ENCODE assay signal across 1 cellular context in genomic region chr10:78255796-78256638, GRCh38.
TF ChIP-seq lines count a peak whose summit lies in the region.

No MANE protein-coding gene starts in this region.

TF ChIP-seq in K562, 482 proteins besides CTCF, POLR2A, EP300 and RAD21 (continued from another document and continues in another):
- TF ChIP-seq, protein P1, sequence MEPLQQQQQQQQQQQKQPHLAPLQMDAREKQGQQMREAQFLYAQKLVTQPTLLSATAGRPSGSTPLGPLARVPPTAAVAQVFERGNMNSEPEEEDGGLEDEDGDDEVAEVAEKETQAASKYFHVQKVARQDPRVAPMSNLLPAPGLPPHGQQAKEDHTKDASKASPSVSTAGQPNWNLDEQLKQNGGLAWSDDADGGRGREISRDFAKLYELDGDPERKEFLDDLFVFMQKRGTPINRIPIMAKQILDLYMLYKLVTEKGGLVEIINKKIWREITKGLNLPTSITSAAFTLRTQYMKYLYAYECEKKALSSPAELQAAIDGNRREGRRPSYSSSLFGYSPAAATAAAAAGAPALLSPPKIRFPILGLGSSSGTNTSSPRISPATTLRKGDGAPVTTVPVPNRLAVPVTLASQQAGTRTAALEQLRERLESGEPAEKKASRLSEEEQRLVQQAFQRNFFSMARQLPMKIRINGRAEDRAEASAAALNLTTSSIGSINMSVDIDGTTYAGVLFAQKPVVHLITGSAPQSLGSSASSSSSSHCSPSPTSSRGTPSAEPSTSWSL (CRISPR knock-in tag; IDR thresholded peaks at IDR 0.05; ENCODE audit: borderline replicate concordance): no peak
- TF ChIP-seq ZKSCAN1 (IDR thresholded peaks at IDR 0.05; ENCODE audit: low read depth, low read length) (no peak; the same call in 1 of the 2 replicates), BRD9 (IDR thresholded peaks at IDR 0.05; ENCODE audit: low read depth, partially characterized antibody) (no peak), TRIM28 (IDR thresholded peaks at IDR 0.05) (no peak), HMBOX1 (IDR thresholded peaks at IDR 0.05) (no peak), WHSC1 (IDR thresholded peaks at IDR 0.05; ENCODE audit: low read length) (no peak), ZZZ3 (IDR thresholded peaks at IDR 0.05) (no peak), HDAC6 (IDR thresholded peaks at IDR 0.05; ENCODE audit: low read depth, low read length) (no peak), ZBED1 (IDR thresholded peaks at IDR 0.05) (0 out of 2 replicates have a peak, but pooled peaks have one; percentile 57), ZNF384 (IDR thresholded peaks at IDR 0.05; ENCODE audit: low read depth, low read length) (no peak), FOXA3 (CRISPR knock-in tag; conservative IDR thresholded peaks at IDR 0.05 in 1 of 2, IDR thresholded peaks at IDR 0.05 in 1 of 2) (no peak), ZNF586 (CRISPR knock-in tag; conservative IDR thresholded peaks at IDR 0.05) (no peak), U2AF1 (optimal IDR thresholded peaks at IDR 0.05; ENCODE audit: low read depth, low read length) (no peak), DLX4 (CRISPR knock-in tag; IDR thresholded peaks at IDR 0.05) (no peak), NFXL1 (CRISPR knock-in tag; IDR thresholded peaks at IDR 0.05) (no peak), ZNF408 (CRISPR knock-in tag; IDR thresholded peaks at IDR 0.05; ENCODE audit: low read depth) (no peak), ZNF224 (CRISPR knock-in tag; IDR thresholded peaks at IDR 0.05) (no peak), SUPT5H (IDR thresholded peaks at IDR 0.05) (no peak), CXXC5 (CRISPR knock-in tag; IDR thresholded peaks at IDR 0.05) (peak; percentile 62), PCBP2 (IDR thresholded peaks at IDR 0.05; ENCODE audit: low read depth, low read length, poor library complexity, severe bottlenecking) (no peak), BACH1 (tag; IDR thresholded peaks at IDR 0.05) (peak; percentile 100), KLF13 (tag; IDR thresholded peaks at IDR 0.05; ENCODE audit: borderline replicate concordance, low read depth) (no peak), NBN (IDR thresholded peaks at IDR 0.05; ENCODE audit: low read depth) (peak; percentile 79), ZBTB9 (CRISPR knock-in tag; IDR thresholded peaks at IDR 0.05) (peak; percentile 76), HNRNPLL (IDR thresholded peaks at IDR 0.05; ENCODE audit: low read depth, low read length, poor library complexity, severe bottlenecking) (no peak), TBL1XR1 (IDR thresholded peaks at IDR 0.05; ENCODE audit: low read length in 2 of 2) (peak in 1 of 2 experiments; percentile 82; a peak in 2 of 4 replicates), ZFP30 (CRISPR knock-in tag; IDR thresholded peaks at IDR 0.05; ENCODE audit: borderline replicate concordance) (no peak), CHD1 (IDR thresholded peaks at IDR 0.05; ENCODE audit: low read length) (no peak), POLR2B (IDR thresholded peaks at IDR 0.05; ENCODE audit: low read depth, partially characterized antibody) (no peak), CBFB (CRISPR knock-in tag; IDR thresholded peaks at IDR 0.05) (no peak), SRSF9 (IDR thresholded peaks at IDR 0.05; ENCODE audit: borderline replicate concordance, low read depth, low read length) (no peak), TRIM25 (IDR thresholded peaks at IDR 0.05; ENCODE audit: borderline replicate concordance) (no peak), ILK (tag; IDR thresholded peaks at IDR 0.05; ENCODE audit: borderline replicate concordance, low read depth) (no peak), RBBP5 (IDR thresholded peaks at IDR 0.05; ENCODE audit: borderline replicate concordance, insufficient read depth, low read length, poor library complexity, severe bottlenecking) (peak; percentile 42), TRIM24 (IDR thresholded peaks at IDR 0.05) (peak; percentile 89 to 95), SMARCC2 (IDR thresholded peaks at IDR 0.05; ENCODE audit: low read depth) (no peak; the same call in 1 of the 2 replicates), FUS (optimal IDR thresholded peaks at IDR 0.05; ENCODE audit: low read depth, low read length) (no peak)
- TF ChIP-seq, protein P2, sequence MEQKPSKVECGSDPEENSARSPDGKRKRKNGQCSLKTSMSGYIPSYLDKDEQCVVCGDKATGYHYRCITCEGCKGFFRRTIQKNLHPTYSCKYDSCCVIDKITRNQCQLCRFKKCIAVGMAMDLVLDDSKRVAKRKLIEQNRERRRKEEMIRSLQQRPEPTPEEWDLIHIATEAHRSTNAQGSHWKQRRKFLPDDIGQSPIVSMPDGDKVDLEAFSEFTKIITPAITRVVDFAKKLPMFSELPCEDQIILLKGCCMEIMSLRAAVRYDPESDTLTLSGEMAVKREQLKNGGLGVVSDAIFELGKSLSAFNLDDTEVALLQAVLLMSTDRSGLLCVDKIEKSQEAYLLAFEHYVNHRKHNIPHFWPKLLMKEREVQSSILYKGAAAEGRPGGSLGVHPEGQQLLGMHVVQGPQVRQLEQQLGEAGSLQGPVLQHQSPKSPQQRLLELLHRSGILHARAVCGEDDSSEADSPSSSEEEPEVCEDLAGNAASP (IDR thresholded peaks at IDR 0.05): no peak
- TF ChIP-seq, protein P3, sequence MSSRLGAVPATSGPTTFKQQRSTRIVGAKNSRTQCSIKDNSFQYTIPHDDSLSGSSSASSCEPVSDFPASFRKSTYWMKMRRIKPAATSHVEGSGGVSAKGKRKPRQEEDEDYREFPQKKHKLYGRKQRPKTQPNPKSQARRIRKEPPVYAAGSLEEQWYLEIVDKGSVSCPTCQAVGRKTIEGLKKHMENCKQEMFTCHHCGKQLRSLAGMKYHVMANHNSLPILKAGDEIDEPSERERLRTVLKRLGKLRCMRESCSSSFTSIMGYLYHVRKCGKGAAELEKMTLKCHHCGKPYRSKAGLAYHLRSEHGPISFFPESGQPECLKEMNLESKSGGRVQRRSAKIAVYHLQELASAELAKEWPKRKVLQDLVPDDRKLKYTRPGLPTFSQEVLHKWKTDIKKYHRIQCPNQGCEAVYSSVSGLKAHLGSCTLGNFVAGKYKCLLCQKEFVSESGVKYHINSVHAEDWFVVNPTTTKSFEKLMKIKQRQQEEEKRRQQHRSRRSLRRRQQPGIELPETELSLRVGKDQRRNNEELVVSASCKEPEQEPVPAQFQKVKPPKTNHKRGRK (tag; IDR thresholded peaks at IDR 0.05): no peak
- TF ChIP-seq, protein P4, sequence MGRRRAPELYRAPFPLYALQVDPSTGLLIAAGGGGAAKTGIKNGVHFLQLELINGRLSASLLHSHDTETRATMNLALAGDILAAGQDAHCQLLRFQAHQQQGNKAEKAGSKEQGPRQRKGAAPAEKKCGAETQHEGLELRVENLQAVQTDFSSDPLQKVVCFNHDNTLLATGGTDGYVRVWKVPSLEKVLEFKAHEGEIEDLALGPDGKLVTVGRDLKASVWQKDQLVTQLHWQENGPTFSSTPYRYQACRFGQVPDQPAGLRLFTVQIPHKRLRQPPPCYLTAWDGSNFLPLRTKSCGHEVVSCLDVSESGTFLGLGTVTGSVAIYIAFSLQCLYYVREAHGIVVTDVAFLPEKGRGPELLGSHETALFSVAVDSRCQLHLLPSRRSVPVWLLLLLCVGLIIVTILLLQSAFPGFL (CRISPR knock-in tag; IDR thresholded peaks at IDR 0.05): no peak
- TF ChIP-seq, protein P5, sequence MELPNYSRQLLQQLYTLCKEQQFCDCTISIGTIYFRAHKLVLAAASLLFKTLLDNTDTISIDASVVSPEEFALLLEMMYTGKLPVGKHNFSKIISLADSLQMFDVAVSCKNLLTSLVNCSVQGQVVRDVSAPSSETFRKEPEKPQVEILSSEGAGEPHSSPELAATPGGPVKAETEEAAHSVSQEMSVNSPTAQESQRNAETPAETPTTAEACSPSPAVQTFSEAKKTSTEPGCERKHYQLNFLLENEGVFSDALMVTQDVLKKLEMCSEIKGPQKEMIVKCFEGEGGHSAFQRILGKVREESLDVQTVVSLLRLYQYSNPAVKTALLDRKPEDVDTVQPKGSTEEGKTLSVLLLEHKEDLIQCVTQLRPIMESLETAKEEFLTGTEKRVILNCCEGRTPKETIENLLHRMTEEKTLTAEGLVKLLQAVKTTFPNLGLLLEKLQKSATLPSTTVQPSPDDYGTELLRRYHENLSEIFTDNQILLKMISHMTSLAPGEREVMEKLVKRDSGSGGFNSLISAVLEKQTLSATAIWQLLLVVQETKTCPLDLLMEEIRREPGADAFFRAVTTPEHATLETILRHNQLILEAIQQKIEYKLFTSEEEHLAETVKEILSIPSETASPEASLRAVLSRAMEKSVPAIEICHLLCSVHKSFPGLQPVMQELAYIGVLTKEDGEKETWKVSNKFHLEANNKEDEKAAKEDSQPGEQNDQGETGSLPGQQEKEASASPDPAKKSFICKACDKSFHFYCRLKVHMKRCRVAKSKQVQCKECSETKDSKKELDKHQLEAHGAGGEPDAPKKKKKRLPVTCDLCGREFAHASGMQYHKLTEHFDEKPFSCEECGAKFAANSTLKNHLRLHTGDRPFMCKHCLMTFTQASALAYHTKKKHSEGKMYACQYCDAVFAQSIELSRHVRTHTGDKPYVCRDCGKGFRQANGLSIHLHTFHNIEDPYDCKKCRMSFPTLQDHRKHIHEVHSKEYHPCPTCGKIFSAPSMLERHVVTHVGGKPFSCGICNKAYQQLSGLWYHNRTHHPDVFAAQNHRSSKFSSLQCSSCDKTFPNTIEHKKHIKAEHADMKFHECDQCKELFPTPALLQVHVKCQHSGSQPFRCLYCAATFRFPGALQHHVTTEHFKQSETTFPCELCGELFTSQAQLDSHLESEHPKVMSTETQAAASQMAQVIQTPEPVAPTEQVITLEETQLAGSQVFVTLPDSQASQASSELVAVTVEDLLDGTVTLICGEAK (IDR thresholded peaks at IDR 0.05): no peak
- TF ChIP-seq, protein P5 (CRISPR knock-in tag; IDR thresholded peaks at IDR 0.05): no peak
